In genomic region chr1:204207136-204207616, GRCh38 we compare ENCODE assay signal across 9 cellular contexts. TPM values are rescaled to one million over a fixed set of nuclear protein-coding genes. Genes with fewer than 3 reads are reported as not detected.
DNase-seq lines count a peak whose midpoint lies in the region; ATAC-seq and TF ChIP-seq lines count a peak whose summit lies in the region.
"Had no signal": no experiment of that assay in that cellular context is flagged by ENCODE, and none has a peak within 500 bp of the region (broad histone marks: within the 10 kb centered on the region; RNA-seq: fewer than 3 reads in every experiment).

No MANE protein-coding gene starts in this region.

- no peaks in the 10 kb centered on the region for H3F3A ChIP-seq in DOHH2 (ENCODE audit: control insufficient read depth, insufficient read depth)

- H3K4me1 Mint-ChIP-seq in activated T-helper 1 cell treated with anti-CD3 and anti-CD28 coated beads, Interleukin-12 subunit alpha, Interleukin-12 subunit beta, Interleukin-2, Interleukin-4 antibody, amounts not matched to agents 30 ng/mL and 10 ng/mL and 1 ng/mL, durations not matched to agents 14 hours and 24 hours and 36 hours (ENCODE audit: low read depth), result peaks cover 5% of the 10 kb centered on the region
- H3K4me1 Mint-ChIP-seq in osteocyte (ENCODE audit: unreplicated experiment), result no peaks in the 10 kb centered on the region

- ATAC-seq in HG03354 (IDR thresholded peaks at IDR 0.05; ENCODE audit: poor library complexity, severe bottlenecking, unreplicated experiment) (peak; percentile 68), GM21619 (IDR thresholded peaks at IDR 0.05; ENCODE audit: unreplicated experiment) (no peak)

- H3K27me3 Mint-ChIP-seq in activated T-helper 1 cell treated with anti-CD3 and anti-CD28 coated beads, Interleukin-12 subunit alpha, Interleukin-12 subunit beta, Interleukin-2, Interleukin-4 antibody, amounts not matched to agents 30 ng/mL and 10 ng/mL and 1 ng/mL, durations not matched to agents 14 hours and 24 hours and 36 hours (ENCODE audit: insufficient read depth), result peaks cover 41% of the 10 kb centered on the region
- peaks cover 68% of the 10 kb centered on the region for H3K27me3 Mint-ChIP-seq in osteocyte (ENCODE audit: unreplicated experiment)

- H3K79me2 ChIP-seq in DOHH2 (ENCODE audit: control insufficient read depth, low read length), result no peaks in the 10 kb centered on the region

- H3K4me1 ChIP-seq in DOHH2 (ENCODE audit: control insufficient read depth, low read length) (no peaks in the 10 kb centered on the region), tibial artery (peaks cover 0 to 5% (median 2%) of the 10 kb centered on the region in 4 donors)

- H3K4me2 ChIP-seq in DOHH2 (ENCODE audit: low read length), result no peak overlapping the region

- intact Hi-C loops in activated T-helper 1 cell treated with anti-CD3 and anti-CD28 coated beads, Interleukin-12 subunit alpha, Interleukin-12 subunit beta, Interleukin-2, Interleukin-4 antibody, amounts not matched to agents 30 ng/mL and 10 ng/mL and 1 ng/mL, durations not matched to agents 14 hours and 24 hours and 36 hours (cut with micrococcal nuclease), result loop anchor here (1.0 kb wide), 3 partner anchors 45 to 346 kb away; partner anchors contain the start of gene SNRPE
- intact Hi-C loops in tibial artery (cut with DNase I; ENCODE audit: low total_unique reads), result loop anchor here (5.0 kb wide), 1 partner anchor 45 kb away; no protein-coding TSS in a partner anchor

- H3K9me2 ChIP-seq in DOHH2 (replicated peaks; ENCODE audit: control insufficient read depth, low read length), result no peaks in the 10 kb centered on the region

- no peak overlapping the region for H3K27ac Mint-ChIP-seq in activated T-helper 1 cell treated with anti-CD3 and anti-CD28 coated beads, Interleukin-12 subunit alpha, Interleukin-12 subunit beta, Interleukin-2, Interleukin-4 antibody, amounts not matched to agents 30 ng/mL and 10 ng/mL and 1 ng/mL, durations not matched to agents 14 hours and 24 hours and 36 hours
- H3K27ac Mint-ChIP-seq in osteocyte (ENCODE audit: unreplicated experiment), result no peak overlapping the region

- no peaks in the 10 kb centered on the region for H3K9me3 Mint-ChIP-seq in activated T-helper 1 cell treated with anti-CD3 and anti-CD28 coated beads, Interleukin-12 subunit alpha, Interleukin-12 subunit beta, Interleukin-2, Interleukin-4 antibody, amounts not matched to agents 30 ng/mL and 10 ng/mL and 1 ng/mL, durations not matched to agents 14 hours and 24 hours and 36 hours
- H3K9me3 Mint-ChIP-seq in osteocyte (ENCODE audit: unreplicated experiment), result no peaks in the 10 kb centered on the region

- DNase-seq in RPMI7951 (ENCODE audit: low read depth) (peak; percentile 28), fibroblast of villous mesenchyme (ENCODE audit: low read depth) (peak; percentile 22), osteocyte (ENCODE audit: extremely low spot score, unreplicated experiment) (peak; percentile 90), tibial artery (peak in 1 of 2 donors; percentile 45)
- peak; percentile 51 for DNase-seq in activated T-helper 1 cell treated with anti-CD3 and anti-CD28 coated beads, Interleukin-12 subunit alpha, Interleukin-12 subunit beta, Interleukin-2, Interleukin-4 antibody, amounts not matched to agents 30 ng/mL and 10 ng/mL and 1 ng/mL, durations not matched to agents 14 hours and 24 hours and 36 hours (ENCODE audit: low spot score)

- H3K4me3 ChIP-seq in DOHH2 (ENCODE audit: low read length) (no peak overlapping the region), fibroblast of villous mesenchyme (ENCODE audit: low read depth, low read length) (no peak overlapping the region), tibial artery (no peak overlapping the region)

- H3K4me3 Mint-ChIP-seq in activated T-helper 1 cell treated with anti-CD3 and anti-CD28 coated beads, Interleukin-12 subunit alpha, Interleukin-12 subunit beta, Interleukin-2, Interleukin-4 antibody, amounts not matched to agents 30 ng/mL and 10 ng/mL and 1 ng/mL, durations not matched to agents 14 hours and 24 hours and 36 hours, result no peak overlapping the region
- no peak overlapping the region for H3K4me3 Mint-ChIP-seq in osteocyte (ENCODE audit: unreplicated experiment)

- H3K27me3 ChIP-seq in DOHH2 (ENCODE audit: control insufficient read depth, low read length), result peaks cover 21% of the 10 kb centered on the region; the same call in 1 of the 2 replicates
- H3K27me3 ChIP-seq in tibial artery, result peaks cover 0 to 38% of the 10 kb centered on the region in 2 donors

- TF ChIP-seq CTCF in DOHH2 (IDR thresholded peaks at IDR 0.05; ENCODE audit: low read depth, low read length, poor library complexity, severe bottlenecking) (peak; percentile 92), fibroblast of villous mesenchyme (IDR thresholded peaks at IDR 0.05; ENCODE audit: insufficient read depth, low read depth, low read length) (peak; percentile 91), osteocyte (IDR thresholded peaks at IDR 0.05) (peak; percentile 92), tibial artery (IDR thresholded peaks at IDR 0.05) (peak; percentile 79 to 81)

- H3K27ac ChIP-seq in DOHH2 (ENCODE audit: low read depth, low read length), result no peak overlapping the region
- no peak overlapping the region for H3K27ac ChIP-seq in tibial artery

- H4K20me1 ChIP-seq in DOHH2 (ENCODE audit: control insufficient read depth, insufficient read depth, low read depth, low read length), result no peaks in the 10 kb centered on the region

- H3K36me3 Mint-ChIP-seq in activated T-helper 1 cell treated with anti-CD3 and anti-CD28 coated beads, Interleukin-12 subunit alpha, Interleukin-12 subunit beta, Interleukin-2, Interleukin-4 antibody, amounts not matched to agents 30 ng/mL and 10 ng/mL and 1 ng/mL, durations not matched to agents 14 hours and 24 hours and 36 hours (ENCODE audit: low read depth), result no peaks in the 10 kb centered on the region
- no peaks in the 10 kb centered on the region for H3K36me3 Mint-ChIP-seq in osteocyte (ENCODE audit: unreplicated experiment)

- no peaks in the 10 kb centered on the region for H3K9me3 ChIP-seq in DOHH2 (ENCODE audit: control insufficient read depth, insufficient read depth, low read length)
- H3K9me3 ChIP-seq in tibial artery, result no peaks in the 10 kb centered on the region

- no peaks in the 10 kb centered on the region for H3K36me3 ChIP-seq in DOHH2 (ENCODE audit: control insufficient read depth, low read length)
- no peaks in the 10 kb centered on the region for H3K36me3 ChIP-seq in tibial artery

RNA-seq across cellular contexts. Expression of gene GOLT1A, which starts 6.6 kb away (rescaled TPM):
- total RNA-seq in RPMI7951 (2014; rRNA removed; shearing (Covaris generic)), result not detected in 2 replicates
- not detected in 2 replicates for total RNA-seq in activated T-helper 1 cell treated with anti-CD3 and anti-CD28 coated beads, Interleukin-12 subunit alpha, Interleukin-12 subunit beta, Interleukin-2, Interleukin-4 antibody, amounts not matched to agents 30 ng/mL and 10 ng/mL and 1 ng/mL, durations not matched to agents 14 hours and 24 hours and 36 hours
- not detected in 2 replicates for total RNA-seq in fibroblast of villous mesenchyme
- not detected in 2 replicates for total RNA-seq in osteocyte
- total RNA-seq: activated CD8-positive, alpha-beta memory T cell treated with anti-CD3 and anti-CD28 coated beads for 36 hours had no signal

RNA-seq across cellular contexts. Expression of gene KISS1, which starts 10.9 kb away (rescaled TPM):
- 5.0 and 7.0 TPM in 2 replicates for total RNA-seq in RPMI7951 (2014; rRNA removed; shearing (Covaris generic))
- not detected in 2 replicates for total RNA-seq in activated T-helper 1 cell treated with anti-CD3 and anti-CD28 coated beads, Interleukin-12 subunit alpha, Interleukin-12 subunit beta, Interleukin-2, Interleukin-4 antibody, amounts not matched to agents 30 ng/mL and 10 ng/mL and 1 ng/mL, durations not matched to agents 14 hours and 24 hours and 36 hours
- total RNA-seq in fibroblast of villous mesenchyme (5.6 and 11.0 TPM in 2 replicates), osteocyte (not detected in 2 replicates)
- total RNA-seq: activated CD8-positive, alpha-beta memory T cell treated with anti-CD3 and anti-CD28 coated beads for 36 hours had no signal

RNA-seq across cellular contexts. Expression of gene REN, which starts 41.0 kb away (rescaled TPM):
- 0.29 and 0.72 TPM in 2 replicates for total RNA-seq in RPMI7951 (2014; rRNA removed; shearing (Covaris generic))
- total RNA-seq in activated T-helper 1 cell treated with anti-CD3 and anti-CD28 coated beads, Interleukin-12 subunit alpha, Interleukin-12 subunit beta, Interleukin-2, Interleukin-4 antibody, amounts not matched to agents 30 ng/mL and 10 ng/mL and 1 ng/mL, durations not matched to agents 14 hours and 24 hours and 36 hours, result not detected in 2 replicates
- total RNA-seq in fibroblast of villous mesenchyme, result 4.3 and 8.7 TPM in 2 replicates
- not detected in 2 replicates for total RNA-seq in osteocyte
- total RNA-seq: activated CD8-positive, alpha-beta memory T cell treated with anti-CD3 and anti-CD28 coated beads for 36 hours had no signal

RNA-seq across cellular contexts. Expression of gene ETNK2, which starts 55.3 kb away (rescaled TPM):
- 10.4 and 12.4 TPM in 2 replicates for total RNA-seq in RPMI7951 (2014; rRNA removed; shearing (Covaris generic))
- 0.16 TPM in 1 of 2 replicates, not detected in the other for total RNA-seq in activated T-helper 1 cell treated with anti-CD3 and anti-CD28 coated beads, Interleukin-12 subunit alpha, Interleukin-12 subunit beta, Interleukin-2, Interleukin-4 antibody, amounts not matched to agents 30 ng/mL and 10 ng/mL and 1 ng/mL, durations not matched to agents 14 hours and 24 hours and 36 hours
- 12.2 and 15.5 TPM in 2 replicates for total RNA-seq in fibroblast of villous mesenchyme
- 15.4 and 15.9 TPM in 2 replicates for total RNA-seq in osteocyte
